Comparison of ENCODE assay signal across 17 cellular contexts in genomic region chr2:131395024-131395645, GRCh38. TPM values are rescaled to one million over a fixed set of nuclear protein-coding genes. Genes with fewer than 3 reads are reported as not detected.
DNase-seq lines count a peak whose midpoint lies in the region; ATAC-seq and TF ChIP-seq lines count a peak whose summit lies in the region.
"Not testable (repeated sequence)": the region's sequence is repeated elsewhere in the genome, so short reads cannot be mapped to it uniquely, and the experiment has no call there.
"Had no signal": no experiment of that assay in that cellular context is flagged by ENCODE, and none has a peak within 500 bp of the region (broad histone marks: within the 10 kb centered on the region; RNA-seq: fewer than 3 reads in every experiment).

No MANE protein-coding gene starts in this region.

- H4K8ac ChIP-seq in mesenchymal stem cell (ENCODE audit: low read length) = not testable (repeated sequence)

- not testable (repeated sequence) for H4K91ac ChIP-seq in mesenchymal stem cell (ENCODE audit: low read length)

- not testable (repeated sequence) for H3K27me3 Mint-ChIP-seq in endodermal cell (ENCODE audit: insufficient read depth)

- not testable (repeated sequence) for H3K27ac ChIP-seq in GM23248; endodermal cell (ENCODE audit: low read depth, low read length); right cardiac atrium (ENCODE audit: low read length); mesenchymal stem cell (ENCODE audit: low read length, poor library complexity, severe bottlenecking); psoas muscle

- not testable (repeated sequence) for H3K9me3 Mint-ChIP-seq in endodermal cell

- H2BK120ac ChIP-seq in mesenchymal stem cell (ENCODE audit: low read depth, low read length) = not testable (repeated sequence)

- H3K9me3 ChIP-seq in GM23248 (ENCODE audit: low read depth); endodermal cell (ENCODE audit: control insufficient read depth, low read length); right cardiac atrium (ENCODE audit: control insufficient read depth, low read length); mesenchymal stem cell (ENCODE audit: control insufficient read depth, low read length); psoas muscle: not testable (repeated sequence)

- H4K20me1 ChIP-seq in GM23248 (ENCODE audit: insufficient read depth) = not testable (repeated sequence)

- not testable (repeated sequence) for H3K14ac ChIP-seq in mesenchymal stem cell (ENCODE audit: low read length in 2 of 2)

- H2BK5ac ChIP-seq in mesenchymal stem cell (ENCODE audit: low read depth, low read length, poor library complexity, severe bottlenecking) = not testable (repeated sequence)

- H3K36me3 ChIP-seq in GM23248 (ENCODE audit: low read depth); endodermal cell (ENCODE audit: control insufficient read depth, insufficient read depth, low read length); mesenchymal stem cell (ENCODE audit: control insufficient read depth in 1 of 2, insufficient read depth in 2 of 2, low read depth in 1 of 2, low read length in 2 of 2); psoas muscle (ENCODE audit: insufficient read depth in 1 of 2, low read depth in 1 of 2): not testable (repeated sequence)

- TF ChIP-seq CTCF in endodermal cell (conservative IDR thresholded peaks at IDR 0.05); psoas muscle (IDR thresholded peaks at IDR 0.05): not testable (repeated sequence)

- H3K79me2 ChIP-seq in GM23248 (ENCODE audit: insufficient read depth) = not testable (repeated sequence)

- not testable (repeated sequence) for H3F3A ChIP-seq in GM23248 (ENCODE audit: insufficient read depth)

- peak overlapping the region; percentile 21 for H3K4me2 ChIP-seq in GM23248 (ENCODE audit: unreplicated experiment)
- H3K4me2 ChIP-seq in mesenchymal stem cell (ENCODE audit: low read length, poor library complexity, severe bottlenecking) = peak overlapping the region; percentile 88

- not testable (repeated sequence) for H2BK12ac ChIP-seq in mesenchymal stem cell (ENCODE audit: low read length in 2 of 2)

- H3K4me3 ChIP-seq in GM23248 (peak overlapping the region; percentile 45), mesenchymal stem cell (ENCODE audit: insufficient read depth in 1 of 2, low read depth in 1 of 2, low read length in 2 of 2) (peak overlapping the region; percentile 26 to 66), psoas muscle (peak overlapping the region; percentile 41)
- H3K4me3 ChIP-seq in endodermal cell (ENCODE audit: low read length); right cardiac atrium (ENCODE audit: low read length): not testable (repeated sequence)

- H2AFZ ChIP-seq in GM23248 (peak overlapping the region; percentile 71), mesenchymal stem cell (ENCODE audit: low read depth, low read length) (peak overlapping the region; percentile 5)

- H2BK15ac ChIP-seq in mesenchymal stem cell (ENCODE audit: low read depth, poor library complexity, severe bottlenecking) = not testable (repeated sequence)

- peak overlapping the region; percentile 59 for H3K4me3 Mint-ChIP-seq in endodermal cell

- peak overlapping the region; percentile 64 for H3K27ac Mint-ChIP-seq in endodermal cell

- not testable (repeated sequence) for H3K9ac ChIP-seq in GM23248; endodermal cell (ENCODE audit: extremely low read depth, low read length, poor library complexity, severe bottlenecking); mesenchymal stem cell (ENCODE audit: low read length)

- peak in 1 of 2 donors; percentile 32 for ATAC-seq in right cardiac atrium
- ATAC-seq in psoas muscle = not testable (repeated sequence)

- H3K79me1 ChIP-seq in mesenchymal stem cell (replicated peaks; ENCODE audit: low read length, poor library complexity, severe bottlenecking) = not testable (repeated sequence)

- in situ Hi-C loops in GM23248 (cut with MboI) = not testable (repeated sequence)

- not testable (repeated sequence) for H3K4me1 ChIP-seq in GM23248 (ENCODE audit: insufficient read depth); endodermal cell (ENCODE audit: control insufficient read depth, insufficient read depth, low read length); right cardiac atrium (ENCODE audit: control insufficient read depth, insufficient read depth, low read length); mesenchymal stem cell (ENCODE audit: control insufficient read depth, insufficient read depth, low read depth, low read length); psoas muscle

- H3K9me2 ChIP-seq in GM23248 (ENCODE audit: insufficient read depth) = not testable (repeated sequence)

- H3K27me3 ChIP-seq in GM23248 (replicated peaks; ENCODE audit: insufficient read depth); endodermal cell (ENCODE audit: control insufficient read depth, insufficient read depth, low read length, poor library complexity, severe bottlenecking); right cardiac atrium (ENCODE audit: control insufficient read depth, insufficient read depth): not testable (repeated sequence)
- H3K27me3 ChIP-seq in mesenchymal stem cell (ENCODE audit: control insufficient read depth in 1 of 2, insufficient read depth in 1 of 2, low read length in 2 of 2) (peaks cover 2 to 16% of the 10 kb centered on the region in 2 experiments), psoas muscle (ENCODE audit: insufficient read depth in 3 of 3, low read length in 2 of 3) (peaks cover 0 to 19% (median 2%) of the 10 kb centered on the region in 3 donors)

- not testable (repeated sequence) for H2AK5ac ChIP-seq in mesenchymal stem cell (ENCODE audit: low read length, severe bottlenecking)

- H3K23ac ChIP-seq in mesenchymal stem cell (ENCODE audit: low read length in 2 of 2) = not testable (repeated sequence)

- H3K36me3 Mint-ChIP-seq in endodermal cell (ENCODE audit: low read depth) = not testable (repeated sequence)

- H3K4me1 Mint-ChIP-seq in endodermal cell = peaks cover 18% of the 10 kb centered on the region

- not testable (repeated sequence) for H3K4ac ChIP-seq in mesenchymal stem cell (ENCODE audit: low read depth in 1 of 2, low read length in 2 of 2)

- not testable (repeated sequence) for H3K18ac ChIP-seq in mesenchymal stem cell (ENCODE audit: low read depth in 1 of 2, low read length in 2 of 2)

- peak; percentile 21 for DNase-seq in GM23248
- DNase-seq in NCI-H2227 (lab: John Stamatoyannopoulos, UW; ENCODE audit: unreplicated experiment) = peak; percentile 41
- DNase-seq in astrocyte of the hippocampus (ENCODE audit: low read depth, low spot score) = peak; percentile 30
- peak; percentile 71 for DNase-seq in endodermal cell
- peak; percentile 28 to 54 (median 37) for DNase-seq in right cardiac atrium
- not testable (repeated sequence) for DNase-seq in mesenchymal stem cell, psoas muscle

- intact Hi-C loops in right cardiac atrium (cut with DNase I); psoas muscle (cut with DNase I): not testable (repeated sequence)

- 2 to 3% methylated on average over 22 to 29 of the region's 29 CpGs for WGBS in GM23248 (ENCODE audit: low coverage in 1 of 2, low lambda C conversion rate in 2 of 2, missing lambda C conversion rate in 2 of 2), 2 experiments
- WGBS in endodermal cell (ENCODE audit: insufficient coverage in 1 of 2, insufficient read length in 1 of 2), 2 experiments = 30 to 52% methylated on average over 2 to 29 of the region's 29 CpGs
- 21% methylated on average over 29 of the region's 29 CpGs for WGBS in right cardiac atrium
- 9% methylated on average over 25 of the region's 29 CpGs for WGBS in mesenchymal stem cell
- 8 to 13% (median 9%) methylated on average over 29 of the region's 29 CpGs for WGBS in psoas muscle, 3 donors

RNA-seq across cellular contexts. Expression of gene RAB6D, which starts 31.2 kb away (rescaled TPM):
- total RNA-seq in GM23248 (2014; rRNA removed; shearing (Covaris generic)) = not detected in 2 replicates
- polyA plus RNA-seq in GM23248 (2016; fragmentation: Nextera tagmentation; extraction: Ambion mirVana) = 0.15 and 0.27 TPM in 2 replicates
- total RNA-seq in endodermal cell = 1 to 10 TPM; 3.3 to 5.4 TPM
- 0.39 TPM for polyA plus RNA-seq in endodermal cell (2013, experiment 1 of 2)
- 0.41 TPM for polyA plus RNA-seq in endodermal cell (2013, experiment 2 of 2)
- under 1 TPM in 1 of 4 donors, not detected in 3; 0.11 TPM for total RNA-seq in right cardiac atrium
- 0.02 TPM for polyA plus RNA-seq in right cardiac atrium
- 0.03 TPM for polyA plus RNA-seq in mesenchymal stem cell (2013, experiment 1 of 2)
- polyA plus RNA-seq in mesenchymal stem cell (2013, experiment 2 of 2) = 0.03 TPM
- not detected for total RNA-seq in psoas muscle
- under 1 TPM; 0.01 to 0.07 (median 0.04) TPM for polyA plus RNA-seq in psoas muscle
- total RNA-seq: activated CD8-positive, alpha-beta T cell treated with anti-CD3 and anti-CD28 coated beads for 36 hours; activated naive CD8-positive, alpha-beta T cell treated with anti-CD3 and anti-CD28 coated beads for 36 hours; Daoy; HT1080; liver; pulmonary artery endothelial cell; SK-MEL-5; spleen; T-helper 1 cell treated with Interleukin-12 subunit alpha and Interleukin-12 subunit beta and Interleukin-4 antibody, amounts not matched to agents 30 ng/mL and 1 ng/mL, for 36 hours; vagina had no signal
